In the genomic region with DNA sequence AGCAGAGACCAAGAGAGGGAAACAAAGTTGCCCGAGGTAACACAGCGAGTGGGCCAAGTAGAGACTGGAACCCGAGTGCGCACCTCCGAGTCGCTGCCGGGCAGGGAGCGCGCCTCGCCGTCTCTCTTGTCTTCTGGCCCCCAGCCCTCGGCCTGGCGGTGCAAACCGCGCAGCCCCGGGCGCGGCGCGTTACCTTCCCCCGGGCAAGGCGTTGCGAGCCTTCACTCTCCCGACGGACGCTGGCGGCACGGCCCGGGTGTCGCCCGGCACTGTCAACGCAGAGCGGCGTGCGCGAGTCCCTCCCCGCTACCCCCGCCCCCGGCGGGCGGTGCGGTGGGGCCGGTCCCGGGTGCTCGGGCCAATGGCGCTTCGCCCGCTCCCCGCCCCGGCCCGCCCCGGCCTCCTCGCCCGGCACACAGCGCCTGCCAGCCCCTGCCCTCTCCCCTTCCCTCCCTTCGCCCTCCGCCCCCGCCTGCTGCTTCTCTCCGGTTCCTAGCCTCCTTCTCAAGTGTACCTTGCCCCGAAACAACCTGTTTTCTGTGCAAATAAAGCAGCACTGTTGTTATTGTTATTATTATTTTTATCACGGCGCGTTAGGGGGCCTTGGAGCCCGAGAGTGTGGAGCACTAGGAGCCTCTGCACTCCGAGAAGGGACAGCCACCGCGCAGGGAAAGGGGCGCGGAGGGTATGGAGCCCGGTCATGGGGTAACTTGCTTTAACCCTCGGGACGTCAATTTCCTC, we compare ENCODE assay signal across 1 cellular context.
TF ChIP-seq lines count a peak whose summit lies in the region.

Gene SYTL2 (minus strand): TSS at position 271 of the 741 bp plus-strand sequence. CDS start 53,416 bp downstream, outside the sequence.

TF ChIP-seq in HepG2, 621 proteins besides CTCF, POLR2A, EP300 and RAD21 (continues in another document):
- TF ChIP-seq ZNF274 (CRISPR knock-in tag; IDR thresholded peaks at IDR 0.05): peak; percentile 41; the same call in 1 of the 2 replicates
- peak; percentile 26; the same call in 1 of the 2 replicates for TF ChIP-seq TBX2 (CRISPR knock-in tag; IDR thresholded peaks at IDR 0.05; ENCODE audit: borderline replicate concordance)
- TF ChIP-seq SAP130 (CRISPR knock-in tag; IDR thresholded peaks at IDR 0.05; ENCODE audit: low read depth): peak; percentile 58; the same call in 1 of the 2 replicates
- peak; percentile 83 for TF ChIP-seq ZNF687 (CRISPR knock-in tag; IDR thresholded peaks at IDR 0.05)
- TF ChIP-seq HNF1A (IDR thresholded peaks at IDR 0.05; ENCODE audit: low read depth): no peak
- 0 out of 2 replicates have a peak, but pooled peaks have one; percentile 14 for TF ChIP-seq HNF1A (CRISPR knock-in tag; IDR thresholded peaks at IDR 0.05; ENCODE audit: borderline replicate concordance)
- peak; percentile 43; the same call in 1 of the 2 replicates for TF ChIP-seq MTA1 (CRISPR knock-in tag; IDR thresholded peaks at IDR 0.05; ENCODE audit: borderline replicate concordance)
- no peak for TF ChIP-seq KDM3A (CRISPR knock-in tag; IDR thresholded peaks at IDR 0.05; ENCODE audit: low read depth)
- peak; percentile 58; the same call in 1 of the 2 replicates for TF ChIP-seq SP4 (CRISPR knock-in tag; IDR thresholded peaks at IDR 0.05)
- TF ChIP-seq ZNF430 (CRISPR knock-in tag; IDR thresholded peaks at IDR 0.05): no peak
- TF ChIP-seq ZNF251 (CRISPR knock-in tag; IDR thresholded peaks at IDR 0.05): no peak
- TF ChIP-seq ATF3 (CRISPR knock-in tag; IDR thresholded peaks at IDR 0.05): peak; percentile 13; the same call in 1 of the 2 replicates
- TF ChIP-seq, protein P1, sequence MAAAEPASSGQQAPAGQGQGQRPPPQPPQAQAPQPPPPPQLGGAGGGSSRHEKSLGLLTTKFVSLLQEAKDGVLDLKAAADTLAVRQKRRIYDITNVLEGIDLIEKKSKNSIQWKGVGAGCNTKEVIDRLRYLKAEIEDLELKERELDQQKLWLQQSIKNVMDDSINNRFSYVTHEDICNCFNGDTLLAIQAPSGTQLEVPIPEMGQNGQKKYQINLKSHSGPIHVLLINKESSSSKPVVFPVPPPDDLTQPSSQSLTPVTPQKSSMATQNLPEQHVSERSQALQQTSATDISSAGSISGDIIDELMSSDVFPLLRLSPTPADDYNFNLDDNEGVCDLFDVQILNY (CRISPR knock-in tag; conservative IDR thresholded peaks at IDR 0.05): 0 out of 2 replicates have a peak, but pooled peaks have one; percentile 32
- no peak for TF ChIP-seq SP1 (IDR thresholded peaks at IDR 0.05)
- 0 out of 2 replicates have a peak, but pooled peaks have one; percentile 24 for TF ChIP-seq SP1 (CRISPR knock-in tag; IDR thresholded peaks at IDR 0.05)
- TF ChIP-seq STAG1 (CRISPR knock-in tag; IDR thresholded peaks at IDR 0.05): 0 out of 2 replicates have a peak, but pooled peaks have one; percentile 2
- TF ChIP-seq MXI1 (IDR thresholded peaks at IDR 0.05; ENCODE audit: borderline replicate concordance, low read depth, low read length): no peak
- TF ChIP-seq ZNF280B (CRISPR knock-in tag; IDR thresholded peaks at IDR 0.05; ENCODE audit: borderline replicate concordance): peak; percentile 28; the same call in 1 of the 2 replicates
- TF ChIP-seq MXD3 (CRISPR knock-in tag; IDR thresholded peaks at IDR 0.05): 0 out of 2 replicates have a peak, but pooled peaks have one; percentile 32
- TF ChIP-seq HNRNPK (IDR thresholded peaks at IDR 0.05; ENCODE audit: low read depth, low read length, poor library complexity, severe bottlenecking): peak; percentile 62
- TF ChIP-seq ZNF563 (CRISPR knock-in tag; IDR thresholded peaks at IDR 0.05): peak; percentile 44; the same call in 1 of the 2 replicates
- TF ChIP-seq AHDC1 (CRISPR knock-in tag; IDR thresholded peaks at IDR 0.05; ENCODE audit: borderline replicate concordance): no peak
- peak; percentile 46; the same call in 1 of the 2 replicates for TF ChIP-seq ZFP91 (CRISPR knock-in tag; IDR thresholded peaks at IDR 0.05; ENCODE audit: borderline replicate concordance)
- TF ChIP-seq ZFP1 (CRISPR knock-in tag; IDR thresholded peaks at IDR 0.05): no peak
- 0 out of 2 replicates have a peak, but pooled peaks have one; percentile 33 for TF ChIP-seq ATF7-NPFF (CRISPR knock-in tag; IDR thresholded peaks at IDR 0.05; ENCODE audit: low read depth)
- peak; percentile 28; the same call in 1 of the 2 replicates for TF ChIP-seq SALL1 (CRISPR knock-in tag; IDR thresholded peaks at IDR 0.05)
- TF ChIP-seq, protein P2, sequence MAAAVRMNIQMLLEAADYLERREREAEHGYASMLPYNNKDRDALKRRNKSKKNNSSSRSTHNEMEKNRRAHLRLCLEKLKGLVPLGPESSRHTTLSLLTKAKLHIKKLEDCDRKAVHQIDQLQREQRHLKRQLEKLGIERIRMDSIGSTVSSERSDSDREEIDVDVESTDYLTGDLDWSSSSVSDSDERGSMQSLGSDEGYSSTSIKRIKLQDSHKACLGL (CRISPR knock-in tag; IDR thresholded peaks at IDR 0.05): peak; percentile 77; the same call in 1 of the 2 replicates
- peak; percentile 14; the same call in 1 of the 2 replicates for TF ChIP-seq ZNF263 (CRISPR knock-in tag; IDR thresholded peaks at IDR 0.05)
- no peak for TF ChIP-seq RBM22 (optimal IDR thresholded peaks at IDR 0.05; ENCODE audit: low read length)
- peak; percentile 53 for TF ChIP-seq GABPB1 (CRISPR knock-in tag; IDR thresholded peaks at IDR 0.05)
- TF ChIP-seq NBN (conservative IDR thresholded peaks at IDR 0.05): no peak
- no peak for TF ChIP-seq ETV6 (CRISPR knock-in tag; conservative IDR thresholded peaks at IDR 0.05)
